1 cellular context compared by ENCODE assay signal in the genomic region with DNA sequence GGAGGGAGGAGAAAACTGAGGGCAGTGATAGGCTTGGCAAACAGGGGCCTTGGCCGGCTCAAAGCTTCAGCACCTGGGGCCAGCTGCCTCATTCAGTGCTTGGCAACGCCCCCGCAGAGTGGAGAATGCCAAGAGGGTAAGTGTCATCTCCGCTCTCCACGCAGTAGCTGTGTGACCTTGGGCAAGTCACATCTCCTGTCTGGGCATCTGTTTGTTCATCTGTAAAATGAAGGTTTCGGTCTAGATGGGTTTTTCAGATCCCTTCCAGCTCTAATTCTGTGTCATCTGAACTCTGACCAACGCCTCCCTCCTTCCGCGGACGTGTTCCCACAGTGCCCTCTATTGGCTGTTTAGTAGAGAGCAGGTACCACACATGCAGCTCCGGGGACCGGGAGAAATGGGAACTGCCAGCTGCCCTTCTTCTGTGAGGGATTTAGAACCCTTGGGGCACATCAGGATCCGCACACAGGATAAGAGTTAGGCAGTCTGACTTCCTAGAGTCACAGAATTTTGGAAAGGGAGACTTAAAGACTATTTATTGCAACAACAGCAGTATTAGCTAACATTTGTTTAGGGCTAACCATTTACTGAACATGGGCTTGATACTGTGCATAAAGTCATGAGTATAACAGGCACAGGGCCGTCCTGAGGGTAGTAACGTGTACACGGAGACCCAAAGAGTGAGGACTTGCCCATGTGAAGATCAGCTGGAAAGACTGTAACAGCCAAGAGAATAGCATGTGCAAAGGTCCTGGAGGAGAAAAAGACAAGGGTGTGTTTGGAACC.
TF ChIP-seq lines count a peak whose summit lies in the region.

No MANE protein-coding gene starts in this region.

TF ChIP-seq in HepG2, 621 proteins besides CTCF, POLR2A, EP300 and RAD21 (continued from another document and continues in another):
- TF ChIP-seq ZNF646 (CRISPR knock-in tag; IDR thresholded peaks at IDR 0.05) (0 out of 2 replicates have a peak, but pooled peaks have one; percentile 43), IRF1 (CRISPR knock-in tag; IDR thresholded peaks at IDR 0.05; ENCODE audit: low read depth) (peak; percentile 23; the same call in 1 of the 2 replicates), HNRNPK (IDR thresholded peaks at IDR 0.05; ENCODE audit: low read depth, low read length, poor library complexity, severe bottlenecking) (no peak), ZNF251 (CRISPR knock-in tag; IDR thresholded peaks at IDR 0.05) (no peak), ZNF317 (CRISPR knock-in tag; IDR thresholded peaks at IDR 0.05) (no peak), SNRNP70 (IDR thresholded peaks at IDR 0.05; ENCODE audit: low read depth, low read length) (no peak), ATM (IDR thresholded peaks at IDR 0.05; ENCODE audit: borderline replicate concordance) (no peak), SNAI1 (CRISPR knock-in tag; IDR thresholded peaks at IDR 0.05; ENCODE audit: borderline replicate concordance) (no peak), HBP1 (CRISPR knock-in tag; IDR thresholded peaks at IDR 0.05; ENCODE audit: low read depth) (peak; percentile 63; the same call in 1 of the 2 replicates), ZNF782 (CRISPR knock-in tag; IDR thresholded peaks at IDR 0.05; ENCODE audit: borderline replicate concordance) (no peak), ZNF703 (CRISPR knock-in tag; IDR thresholded peaks at IDR 0.05; ENCODE audit: borderline replicate concordance) (no peak), ZFP37 (CRISPR knock-in tag; IDR thresholded peaks at IDR 0.05; ENCODE audit: borderline replicate concordance) (no peak), RCOR2 (CRISPR knock-in tag; IDR thresholded peaks at IDR 0.05) (no peak), MLXIP (CRISPR knock-in tag; IDR thresholded peaks at IDR 0.05; ENCODE audit: borderline replicate concordance) (no peak), MIER2 (CRISPR knock-in tag; IDR thresholded peaks at IDR 0.05) (peak; percentile 68; the same call in 1 of the 2 replicates), NONO (IDR thresholded peaks at IDR 0.05) (no peak), NONO (CRISPR knock-in tag; conservative IDR thresholded peaks at IDR 0.05) (0 out of 2 replicates have a peak, but pooled peaks have one; percentile 29), RXRB (CRISPR knock-in tag; IDR thresholded peaks at IDR 0.05; ENCODE audit: borderline replicate concordance) (0 out of 2 replicates have a peak, but pooled peaks have one; percentile 41), ZBTB20 (CRISPR knock-in tag; IDR thresholded peaks at IDR 0.05; ENCODE audit: borderline replicate concordance, low read depth) (0 out of 2 replicates have a peak, but pooled peaks have one; percentile 15), FOSL2 (CRISPR knock-in tag; IDR thresholded peaks at IDR 0.05) (0 out of 2 replicates have a peak, but pooled peaks have one; percentile 33), KDM2A (CRISPR knock-in tag; IDR thresholded peaks at IDR 0.05; ENCODE audit: borderline replicate concordance, low read depth) (peak; percentile 63; the same call in 1 of the 2 replicates), PITX1 (CRISPR knock-in tag; IDR thresholded peaks at IDR 0.05) (peak; percentile 63; the same call in 1 of the 2 replicates), ARHGAP35 (CRISPR knock-in tag; IDR thresholded peaks at IDR 0.05; ENCODE audit: borderline replicate concordance) (0 out of 2 replicates have a peak, but pooled peaks have one; percentile 42), GTF2F1 (IDR thresholded peaks at IDR 0.05; ENCODE audit: low read length) (no peak), GFI1 (CRISPR knock-in tag; IDR thresholded peaks at IDR 0.05; ENCODE audit: borderline replicate concordance) (no peak), ZNF24 (IDR thresholded peaks at IDR 0.05) (no peak), WIZ (CRISPR knock-in tag; IDR thresholded peaks at IDR 0.05) (0 out of 2 replicates have a peak, but pooled peaks have one; percentile 11), ZNF225 (CRISPR knock-in tag; IDR thresholded peaks at IDR 0.05) (no peak), MED13 (CRISPR knock-in tag; IDR thresholded peaks at IDR 0.05) (no peak), ZBTB14 (CRISPR knock-in tag; IDR thresholded peaks at IDR 0.05) (no peak), ZNF44 (CRISPR knock-in tag; IDR thresholded peaks at IDR 0.05) (no peak), STAG1 (CRISPR knock-in tag; IDR thresholded peaks at IDR 0.05) (peak; percentile 97), ZNF772 (CRISPR knock-in tag; IDR thresholded peaks at IDR 0.05) (peak; percentile 62; the same call in 1 of the 2 replicates), ASH2L (IDR thresholded peaks at IDR 0.05; ENCODE audit: insufficient read length, low read depth, low read length) (no peak), ERF (CRISPR knock-in tag; IDR thresholded peaks at IDR 0.05) (peak; percentile 70; the same call in 1 of the 2 replicates), FOSL1 (CRISPR knock-in tag; IDR thresholded peaks at IDR 0.05; ENCODE audit: borderline replicate concordance) (no peak)
- TF ChIP-seq, protein P1, sequence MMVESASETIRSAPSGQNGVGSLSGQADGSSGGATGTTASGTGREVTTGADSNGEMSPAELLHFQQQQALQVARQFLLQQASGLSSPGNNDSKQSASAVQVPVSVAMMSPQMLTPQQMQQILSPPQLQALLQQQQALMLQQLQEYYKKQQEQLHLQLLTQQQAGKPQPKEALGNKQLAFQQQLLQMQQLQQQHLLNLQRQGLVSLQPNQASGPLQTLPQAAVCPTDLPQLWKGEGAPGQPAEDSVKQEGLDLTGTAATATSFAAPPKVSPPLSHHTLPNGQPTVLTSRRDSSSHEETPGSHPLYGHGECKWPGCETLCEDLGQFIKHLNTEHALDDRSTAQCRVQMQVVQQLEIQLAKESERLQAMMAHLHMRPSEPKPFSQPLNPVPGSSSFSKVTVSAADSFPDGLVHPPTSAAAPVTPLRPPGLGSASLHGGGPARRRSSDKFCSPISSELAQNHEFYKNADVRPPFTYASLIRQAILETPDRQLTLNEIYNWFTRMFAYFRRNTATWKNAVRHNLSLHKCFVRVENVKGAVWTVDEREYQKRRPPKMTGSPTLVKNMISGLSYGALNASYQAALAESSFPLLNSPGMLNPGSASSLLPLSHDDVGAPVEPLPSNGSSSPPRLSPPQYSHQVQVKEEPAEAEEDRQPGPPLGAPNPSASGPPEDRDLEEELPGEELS (CRISPR knock-in tag; IDR thresholded peaks at IDR 0.05) = no peak
- TF ChIP-seq, protein P2, sequence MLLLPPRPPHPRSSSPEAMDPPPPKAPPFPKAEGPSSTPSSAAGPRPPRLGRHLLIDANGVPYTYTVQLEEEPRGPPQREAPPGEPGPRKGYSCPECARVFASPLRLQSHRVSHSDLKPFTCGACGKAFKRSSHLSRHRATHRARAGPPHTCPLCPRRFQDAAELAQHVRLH (CRISPR knock-in tag; IDR thresholded peaks at IDR 0.05; ENCODE audit: borderline replicate concordance, low read depth) = peak; percentile 77; the same call in 1 of the 2 replicates
- TF ChIP-seq, protein P3, sequence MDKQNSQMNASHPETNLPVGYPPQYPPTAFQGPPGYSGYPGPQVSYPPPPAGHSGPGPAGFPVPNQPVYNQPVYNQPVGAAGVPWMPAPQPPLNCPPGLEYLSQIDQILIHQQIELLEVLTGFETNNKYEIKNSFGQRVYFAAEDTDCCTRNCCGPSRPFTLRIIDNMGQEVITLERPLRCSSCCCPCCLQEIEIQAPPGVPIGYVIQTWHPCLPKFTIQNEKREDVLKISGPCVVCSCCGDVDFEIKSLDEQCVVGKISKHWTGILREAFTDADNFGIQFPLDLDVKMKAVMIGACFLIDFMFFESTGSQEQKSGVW (CRISPR knock-in tag; IDR thresholded peaks at IDR 0.05; ENCODE audit: borderline replicate concordance) = no peak
- TF ChIP-seq, protein P4, sequence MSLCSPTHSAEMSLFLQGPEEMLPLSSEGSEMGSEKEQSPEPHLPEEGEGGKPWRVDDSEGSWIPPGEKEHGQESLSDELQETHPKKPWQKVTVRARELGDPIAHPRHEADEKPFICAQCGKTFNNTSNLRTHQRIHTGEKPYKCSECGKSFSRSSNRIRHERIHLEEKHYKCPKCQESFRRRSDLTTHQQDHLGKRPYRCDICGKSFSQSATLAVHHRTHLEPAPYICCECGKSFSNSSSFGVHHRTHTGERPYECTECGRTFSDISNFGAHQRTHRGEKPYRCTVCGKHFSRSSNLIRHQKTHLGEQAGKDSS (CRISPR knock-in tag; IDR thresholded peaks at IDR 0.05; ENCODE audit: borderline replicate concordance, low read depth) = peak; percentile 70; the same call in 1 of the 2 replicates
